14 cellular contexts compared by ENCODE assay signal in genomic region chr2:189149981-189150380, GRCh38. TPM values are rescaled to one million over a fixed set of nuclear protein-coding genes. Genes with fewer than 3 reads are reported as not detected.
A peak's percentile ranks its signal among the peaks of the same experiment; 100 is the strongest.
DNase-seq lines count a peak whose midpoint lies in the region; ATAC-seq, FAIRE-seq and TF ChIP-seq lines count a peak whose summit lies in the region.
"Had no signal": no experiment of that assay in that cellular context is flagged by ENCODE, and none has a peak within 500 bp of the region (broad histone marks: within the 10 kb centered on the region; RNA-seq: fewer than 3 reads in every experiment).

No MANE protein-coding gene starts in this region.

- H3K27ac ChIP-seq in A549: 0 out of 6 replicates have a peak overlapping the region, but pooled peaks of 1 of the 2 experiments have one; percentile 12
- H3K27ac ChIP-seq in testis: no peak overlapping the region
- H3K27ac ChIP-seq: C4-2B, neutrophil had no signal

- peak in 1 of 2 experiments; percentile 59; a peak in 3 of 6 replicates for ATAC-seq in A549
- no peak for ATAC-seq in left colon
- ATAC-seq in GM21529 (IDR thresholded peaks at IDR 0.05; ENCODE audit: unreplicated experiment): no peak
- ATAC-seq: Right ventricle myocardium inferior had no signal

- CTCF ChIA-PET in A549 (lab: Yijun Ruan, JAX): interaction anchor here (1.7 kb wide), 1 partner anchor 262 kb away, joined by 4 read pairs; no protein-coding TSS in a partner anchor

- no peaks in the 10 kb centered on the region for H3K36me3 ChIP-seq in testis (ENCODE audit: low read depth, missing control alignments)
- H3K36me3 ChIP-seq: neutrophil had no signal

- H3K9me3 ChIP-seq in A549 (no peaks in the 10 kb centered on the region), testis (no peaks in the 10 kb centered on the region)
- H3K9me3 ChIP-seq: neutrophil had no signal

- FAIRE-seq in A549 (lab: Jason Lieb, UNC): peak; percentile 88
- FAIRE-seq in H54 (lab: Jason Lieb, UNC): peak; percentile 90
- FAIRE-seq: GM12892 had no signal

- H3K4me1 ChIP-seq in A549 (peaks cover 49% of the 10 kb centered on the region), testis (no peaks in the 10 kb centered on the region)

- intact Hi-C loops in left colon (cut with DNase I, micrococcal nuclease) (no loop called here), testis (cut with DNase I; ENCODE audit: low total_unique reads) (no loop called here)

- peak overlapping the region; percentile 58 for H3K4me2 ChIP-seq in A549

- TF ChIP-seq EP300 in A549 (IDR thresholded peaks at IDR 0.05): no peak

- TF ChIP-seq CTCF in A549 (IDR thresholded peaks at IDR 0.05): no peak
- TF ChIP-seq CTCF in testis (IDR thresholded peaks at IDR 0.05): no peak

- POLR2A ChIA-PET in A549 (lab: Yijun Ruan, JAX): no interaction called here

- DNase-seq in A549 (ENCODE audit: low read depth in 1 of 2, low spot score in 1 of 2) (peak in 1 of 2 experiments; percentile 54), H54 (ENCODE audit: insufficient read length, low spot score) (no peak), amniotic epithelial cell (ENCODE audit: low read depth) (peak; percentile 86), kidney glomerular epithelial cell (lab: John Stamatoyannopoulos, UW) (peak; percentile 3), left colon (no peak), testis (no peak)
- DNase-seq in stimulated activated CD4-positive, alpha-beta T cell treated with anti-CD3 and anti-CD28 coated beads, Interleukin-1b, Interleukin-23, amount 100 ng/mL, for 48 hours: no peak
- DNase-seq: activated gamma-delta T cell treated with Interleukin-2 at 50 U/mL for 16 hours, NCI-H1694 had no signal

- WGBS in A549 (ENCODE audit: missing lambda C conversion rate): 1% methylated on average over 2 of the region's 2 CpGs
- 22 to 24% methylated on average over 2 of the region's 2 CpGs for WGBS in testis, 2 donors

- no peak for TF ChIP-seq RAD21 in A549 (conservative IDR thresholded peaks at IDR 0.05 in 1 of 2, IDR thresholded peaks at IDR 0.05 in 1 of 2)

- H3K4me3 ChIP-seq in A549 (no peak overlapping the region), testis (no peak overlapping the region)

- no peaks in the 10 kb centered on the region for H3K27me3 ChIP-seq in testis
- H3K27me3 ChIP-seq: neutrophil had no signal

- TF ChIP-seq POLR2A in A549 (IDR thresholded peaks at IDR 0.05; ENCODE audit: low read length) (no peak), H54 (IDR thresholded peaks at IDR 0.05; ENCODE audit: low read depth, low read length) (no peak), testis (IDR thresholded peaks at IDR 0.05) (no peak)

TF ChIP-seq in A549, 52 proteins besides CTCF, POLR2A, EP300 and RAD21:
- TF ChIP-seq ZC3H11A (IDR thresholded peaks at IDR 0.05) (no peak), CEBPB (IDR thresholded peaks at IDR 0.05) (peak in 1 of 2 experiments; percentile 75; a peak in 2 of 4 replicates), FOSL2 (IDR thresholded peaks at IDR 0.05) (no peak), FOSL2 (CRISPR knock-in tag; IDR thresholded peaks at IDR 0.05) (peak; percentile 51), MAX (IDR thresholded peaks at IDR 0.05) (peak; percentile 26; the same call in 1 of the 2 replicates), MYC (IDR thresholded peaks at IDR 0.05; ENCODE audit: borderline replicate concordance, low read length) (no peak), GATA3 (IDR thresholded peaks at IDR 0.05; ENCODE audit: borderline replicate concordance) (peak; percentile 76)

RNA-seq across cellular contexts. Expression of gene COL5A2, which starts 29.6 kb away (rescaled TPM):
- polyA plus RNA-seq in A549 (2011; rRNA removed) (215 and 244 TPM in 2 replicates), A549 (2017; fragmentation: RNase III; extraction: RNeasy Plus Mini Kit Qiagen cat#74134 plus additional on column Dnase treatment) (114 to 156 TPM (median 152 TPM) in 3 replicates), testis (ENCODE audit: insufficient read depth, low read depth, low replicate concordance) (24.7 TPM)
- 66.7 and 70.8 TPM in 2 replicates for polyA plus RNA-seq in A549 (2012; cell fraction: cytosol; rRNA removed)
- 138 and 156 TPM in 2 replicates for polyA plus RNA-seq in A549 (2012; cell fraction: nucleus; rRNA removed)
- polyA minus RNA-seq in A549 (2011; rRNA and poly(A)+ RNA removed): 199 and 285 TPM in 2 replicates
- total RNA-seq in left colon (10 to 100 TPM in 1 of 2 donors, 1 to 10 TPM in 1; 8.0 to 21.5 TPM), testis (10 to 100 TPM; 12.9 to 15.7 TPM)

Comparison
In these comparisons a context has a peak if more than half of its experiments do, and no peak if none do; other contexts are left out.
1. DNase-seq: peak in amniotic epithelial cell (single experiment) and kidney glomerular epithelial cell (single experiment); none in H54 (single experiment), left colon (0 of 2), stimulated activated CD4-positive, alpha-beta T cell treated with anti-CD3 and anti-CD28 coated beads, Interleukin-1b, Interleukin-23, amount 100 ng/mL, for 48 hours (single experiment) and testis (single experiment).